8 cellular contexts compared by ENCODE assay signal in genomic region chr15:43746245-43746902, GRCh38. TPM values are rescaled to one million over a fixed set of nuclear protein-coding genes. Genes with fewer than 3 reads are reported as not detected.
DNase-seq lines count a peak whose midpoint lies in the region; ATAC-seq and TF ChIP-seq lines count a peak whose summit lies in the region.
"Not testable (repeated sequence)": the region's sequence is repeated elsewhere in the genome, so short reads cannot be mapped to it uniquely, and the experiment has no call there.

TSS of gene PDIA3 (plus strand) at chr15:43746438. CDS start at chr15:43746540, 102 bp downstream.

- H3K4me3 Mint-ChIP-seq in activated CD8-positive, alpha-beta memory T cell treated with anti-CD3 and anti-CD28 coated beads, Interleukin-2, amount 10 ng/mL, durations not matched to agents 7 days and 5 days, result peak within 1 kb of the TSS; percentile 94
- H3K4me3 Mint-ChIP-seq in effector memory CD8-positive, alpha-beta T cell, result peak within 1 kb of the TSS; percentile 90 to 92

- CTCF ChIA-PET in activated CD8-positive, alpha-beta memory T cell treated with anti-CD3 and anti-CD28 coated beads, Interleukin-2, amount 10 ng/mL, durations not matched to agents 7 days and 5 days (lab: Charles Lee), result interaction anchor here (1.6 kb wide), 1 partner anchor 30 kb away, joined by 5 read pairs; the partner anchor contains the start of gene ELL3

- not testable (repeated sequence) for TF ChIP-seq CTCF in GM20000 (IDR thresholded peaks at IDR 0.05; ENCODE audit: extremely low read depth, missing control alignments)

- ATAC-seq in activated CD8-positive, alpha-beta memory T cell treated with anti-CD3 and anti-CD28 coated beads, Interleukin-2, amount 10 ng/mL, durations not matched to agents 7 days and 5 days, result peak; percentile 86
- peak; percentile 70 for ATAC-seq in effector memory CD8-positive, alpha-beta T cell (replicated peaks)

- not testable (repeated sequence) for H3K27me3 Mint-ChIP-seq in activated CD8-positive, alpha-beta memory T cell treated with anti-CD3 and anti-CD28 coated beads, Interleukin-2, amount 10 ng/mL, durations not matched to agents 7 days and 5 days; effector memory CD8-positive, alpha-beta T cell

- DNase-seq in CMK (ENCODE audit: low read depth), result peak; percentile 79
- DNase-seq in GM20000 (ENCODE audit: low spot score), result peak; percentile 95
- DNase-seq in HS-5 (ENCODE audit: low read depth), result peak; percentile 58
- DNase-seq in NOMO-1 treated with dmso at 0.1 percent for 144 hours (lab: John Stamatoyannopoulos, UW; ENCODE audit: unreplicated experiment), result peak; percentile 71
- DNase-seq in activated CD8-positive, alpha-beta memory T cell treated with anti-CD3 and anti-CD28 coated beads, Interleukin-2, amount 10 ng/mL, durations not matched to agents 7 days and 5 days, result peak; percentile 92
- DNase-seq in effector memory CD8-positive, alpha-beta T cell, result peak; percentile 73 to 79 (median 78)
- DNase-seq in medulla oblongata (ENCODE audit: extremely low spot score), result peak; percentile 96
- DNase-seq in stimulated activated CD4-positive, alpha-beta T cell treated with anti-CD3 and anti-CD28 coated beads, TNF-alpha, amount 100 ng/mL, for 4 hours (ENCODE audit: low read depth in 3 of 3), result peak; percentile 70 to 82 (median 77)

- not testable (repeated sequence) for H3K9me3 Mint-ChIP-seq in activated CD8-positive, alpha-beta memory T cell treated with anti-CD3 and anti-CD28 coated beads, Interleukin-2, amount 10 ng/mL, durations not matched to agents 7 days and 5 days (ENCODE audit: low read depth); effector memory CD8-positive, alpha-beta T cell

- not testable (repeated sequence) for H3K36me3 Mint-ChIP-seq in activated CD8-positive, alpha-beta memory T cell treated with anti-CD3 and anti-CD28 coated beads, Interleukin-2, amount 10 ng/mL, durations not matched to agents 7 days and 5 days
- H3K36me3 Mint-ChIP-seq in effector memory CD8-positive, alpha-beta T cell (ENCODE audit: insufficient read depth), result peaks cover 40% of the 10 kb centered on the region

- peak within 1 kb of the TSS; percentile 97 for H3K27ac Mint-ChIP-seq in activated CD8-positive, alpha-beta memory T cell treated with anti-CD3 and anti-CD28 coated beads, Interleukin-2, amount 10 ng/mL, durations not matched to agents 7 days and 5 days
- H3K27ac Mint-ChIP-seq in effector memory CD8-positive, alpha-beta T cell, result peak within 1 kb of the TSS; percentile 97

- H3K4me1 Mint-ChIP-seq in activated CD8-positive, alpha-beta memory T cell treated with anti-CD3 and anti-CD28 coated beads, Interleukin-2, amount 10 ng/mL, durations not matched to agents 7 days and 5 days, result peaks cover 38% of the 10 kb centered on the region
- peaks cover 28 to 29% of the 10 kb centered on the region in 2 donors for H3K4me1 Mint-ChIP-seq in effector memory CD8-positive, alpha-beta T cell (ENCODE audit: low read depth in 2 of 2)

RNA-seq across cellular contexts. Expression of gene PDIA3, which starts in this region (rescaled TPM):
- total RNA-seq in activated CD8-positive, alpha-beta memory T cell treated with anti-CD3 and anti-CD28 coated beads, Interleukin-2, amount 10 ng/mL, durations not matched to agents 7 days and 5 days, result 100 to 1,000 TPM; 247 to 293 TPM

Comparison
In these comparisons a context has a peak if more than half of its experiments do, and no peak if none do; other contexts are left out.
1. Peak in every context shown above with its lines: DNase-seq and ATAC-seq.